1 cellular context compared by ENCODE assay signal in the genomic region with DNA sequence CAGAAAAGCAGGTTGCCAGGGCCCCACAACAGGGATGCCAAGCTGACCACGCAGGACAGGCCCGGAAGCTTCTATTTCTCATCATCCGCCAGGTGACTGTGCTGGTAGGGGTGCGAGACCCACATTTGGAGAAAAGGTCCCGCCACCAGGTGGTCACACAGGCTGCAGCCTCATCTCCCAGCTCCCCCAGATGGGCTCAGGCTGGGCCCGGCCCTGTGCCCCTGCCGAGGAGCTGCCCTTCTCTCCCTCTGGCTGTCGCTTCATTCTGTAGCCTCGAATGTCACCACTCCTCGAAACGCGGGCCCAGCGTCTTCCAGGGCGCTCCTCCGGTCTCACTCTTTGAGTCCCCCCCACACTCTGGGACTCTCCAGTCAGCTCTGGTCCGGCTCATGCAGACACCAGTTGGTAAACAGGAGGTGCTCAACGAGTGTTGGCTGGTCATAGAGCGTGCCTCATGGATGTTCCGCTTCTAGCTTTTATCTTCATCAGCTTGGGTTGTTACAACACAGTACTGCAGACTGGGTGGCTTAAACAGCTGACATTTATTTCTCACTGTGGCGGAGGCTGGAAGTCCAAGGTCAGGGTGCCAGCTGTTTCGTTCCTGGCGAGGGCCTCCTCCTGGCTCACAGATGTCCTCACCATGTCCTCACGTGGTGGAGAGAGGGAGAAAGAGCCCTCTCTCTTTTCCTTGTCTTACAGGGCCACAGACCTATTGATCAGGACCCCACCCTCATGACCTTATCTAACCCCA.
TF ChIP-seq lines count a peak whose summit lies in the region.

No MANE protein-coding gene starts in this region.

TF ChIP-seq in HepG2, 621 proteins besides CTCF, POLR2A, EP300 and RAD21 (continued from another document and continues in another):
- no peak for TF ChIP-seq BCLAF1 (IDR thresholded peaks at IDR 0.05)
- no peak for TF ChIP-seq SOX13 (IDR thresholded peaks at IDR 0.05)
- TF ChIP-seq SOX13 (CRISPR knock-in tag; conservative IDR thresholded peaks at IDR 0.05 in 1 of 2, IDR thresholded peaks at IDR 0.05 in 1 of 2) = no peak; a peak in 1 of 4 replicates
- no peak for TF ChIP-seq ZNF333 (CRISPR knock-in tag; IDR thresholded peaks at IDR 0.05; ENCODE audit: borderline replicate concordance)
- no peak for TF ChIP-seq PCBP2 (optimal IDR thresholded peaks at IDR 0.05; ENCODE audit: low read depth, low read length, poor library complexity, severe bottlenecking)
- TF ChIP-seq SALL1 (CRISPR knock-in tag; IDR thresholded peaks at IDR 0.05) = peak; percentile 52
- no peak for TF ChIP-seq HOXD1 (CRISPR knock-in tag; IDR thresholded peaks at IDR 0.05)
- peak; percentile 99 for TF ChIP-seq ZKSCAN8 (CRISPR knock-in tag; IDR thresholded peaks at IDR 0.05; ENCODE audit: borderline replicate concordance)
- TF ChIP-seq, protein P1, sequence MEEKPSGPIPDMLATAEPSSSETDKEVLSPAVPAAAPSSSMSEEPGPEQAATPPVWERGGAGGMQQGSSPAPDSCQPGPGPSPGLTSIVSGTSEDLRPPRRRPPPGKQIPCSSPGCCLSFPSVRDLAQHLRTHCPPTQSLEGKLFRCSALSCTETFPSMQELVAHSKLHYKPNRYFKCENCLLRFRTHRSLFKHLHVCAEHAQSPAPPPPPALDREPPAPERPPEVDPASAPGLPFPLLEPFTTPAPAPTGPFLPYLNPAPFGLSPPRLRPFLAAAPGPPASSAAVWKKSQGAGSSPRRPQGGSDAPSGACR (CRISPR knock-in tag; IDR thresholded peaks at IDR 0.05) = no peak
- TF ChIP-seq, protein P2, sequence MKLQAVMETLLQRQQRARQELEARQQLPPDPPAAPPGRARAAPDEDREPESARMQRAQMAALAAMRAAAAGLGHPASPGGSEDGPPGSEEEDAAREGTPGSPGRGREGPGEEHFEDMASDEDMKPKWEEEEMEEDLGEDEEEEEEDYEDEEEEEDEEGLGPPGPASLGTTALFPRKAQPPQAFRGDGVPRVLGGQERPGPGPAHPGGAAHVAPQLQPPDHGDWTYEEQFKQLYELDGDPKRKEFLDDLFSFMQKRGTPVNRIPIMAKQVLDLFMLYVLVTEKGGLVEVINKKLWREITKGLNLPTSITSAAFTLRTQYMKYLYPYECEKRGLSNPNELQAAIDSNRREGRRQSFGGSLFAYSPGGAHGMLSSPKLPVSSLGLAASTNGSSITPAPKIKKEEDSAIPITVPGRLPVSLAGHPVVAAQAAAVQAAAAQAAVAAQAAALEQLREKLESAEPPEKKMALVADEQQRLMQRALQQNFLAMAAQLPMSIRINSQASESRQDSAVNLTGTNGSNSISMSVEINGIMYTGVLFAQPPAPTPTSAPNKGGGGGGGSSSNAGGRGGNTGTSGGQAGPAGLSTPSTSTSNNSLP (IDR thresholded peaks at IDR 0.05; ENCODE audit: low read depth, low read length) = no peak
- TF ChIP-seq ZNF382 (CRISPR knock-in tag; IDR thresholded peaks at IDR 0.05; ENCODE audit: borderline replicate concordance) = no peak
- TF ChIP-seq NFE2L1 (CRISPR knock-in tag; IDR thresholded peaks at IDR 0.05; ENCODE audit: borderline replicate concordance) = no peak
- no peak for TF ChIP-seq LCORL (IDR thresholded peaks at IDR 0.05)
- TF ChIP-seq LCORL (CRISPR knock-in tag; IDR thresholded peaks at IDR 0.05) = no peak
- TF ChIP-seq HMG20A (CRISPR knock-in tag; IDR thresholded peaks at IDR 0.05; ENCODE audit: borderline replicate concordance) = no peak
- no peak for TF ChIP-seq CAMTA2 (CRISPR knock-in tag; IDR thresholded peaks at IDR 0.05; ENCODE audit: borderline replicate concordance)
- TF ChIP-seq GABPA (IDR thresholded peaks at IDR 0.05; ENCODE audit: low read depth, low read length) = no peak
- no peak for TF ChIP-seq GABPA (CRISPR knock-in tag; IDR thresholded peaks at IDR 0.05; ENCODE audit: low read depth)
- TF ChIP-seq ZBTB42 (CRISPR knock-in tag; IDR thresholded peaks at IDR 0.05) = no peak
- TF ChIP-seq, protein P3, sequence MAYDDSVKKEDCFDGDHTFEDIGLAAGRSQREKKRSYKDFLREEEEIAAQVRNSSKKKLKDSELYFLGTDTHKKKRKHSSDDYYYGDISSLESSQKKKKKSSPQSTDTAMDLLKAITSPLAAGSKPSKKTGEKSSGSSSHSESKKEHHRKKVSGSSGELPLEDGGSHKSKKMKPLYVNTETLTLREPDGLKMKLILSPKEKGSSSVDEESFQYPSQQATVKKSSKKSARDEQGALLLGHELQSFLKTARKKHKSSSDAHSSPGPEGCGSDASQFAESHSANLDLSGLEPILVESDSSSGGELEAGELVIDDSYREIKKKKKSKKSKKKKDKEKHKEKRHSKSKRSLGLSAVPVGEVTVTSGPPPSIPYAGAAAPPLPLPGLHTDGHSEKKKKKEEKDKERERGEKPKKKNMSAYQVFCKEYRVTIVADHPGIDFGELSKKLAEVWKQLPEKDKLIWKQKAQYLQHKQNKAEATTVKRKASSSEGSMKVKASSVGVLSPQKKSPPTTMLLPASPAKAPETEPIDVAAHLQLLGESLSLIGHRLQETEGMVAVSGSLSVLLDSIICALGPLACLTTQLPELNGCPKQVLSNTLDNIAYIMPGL (CRISPR knock-in tag; IDR thresholded peaks at IDR 0.05; ENCODE audit: borderline replicate concordance in 1 of 2, low read depth in 1 of 2) = no peak
- no peak for TF ChIP-seq HNF1A (IDR thresholded peaks at IDR 0.05; ENCODE audit: low read depth)
- no peak for TF ChIP-seq HNF1A (CRISPR knock-in tag; IDR thresholded peaks at IDR 0.05; ENCODE audit: borderline replicate concordance)
- TF ChIP-seq, protein P4, sequence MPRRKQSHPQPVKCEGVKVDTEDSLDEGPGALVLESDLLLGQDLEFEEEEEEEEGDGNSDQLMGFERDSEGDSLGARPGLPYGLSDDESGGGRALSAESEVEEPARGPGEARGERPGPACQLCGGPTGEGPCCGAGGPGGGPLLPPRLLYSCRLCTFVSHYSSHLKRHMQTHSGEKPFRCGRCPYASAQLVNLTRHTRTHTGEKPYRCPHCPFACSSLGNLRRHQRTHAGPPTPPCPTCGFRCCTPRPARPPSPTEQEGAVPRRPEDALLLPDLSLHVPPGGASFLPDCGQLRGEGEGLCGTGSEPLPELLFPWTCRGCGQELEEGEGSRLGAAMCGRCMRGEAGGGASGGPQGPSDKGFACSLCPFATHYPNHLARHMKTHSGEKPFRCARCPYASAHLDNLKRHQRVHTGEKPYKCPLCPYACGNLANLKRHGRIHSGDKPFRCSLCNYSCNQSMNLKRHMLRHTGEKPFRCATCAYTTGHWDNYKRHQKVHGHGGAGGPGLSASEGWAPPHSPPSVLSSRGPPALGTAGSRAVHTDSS (CRISPR knock-in tag; conservative IDR thresholded peaks at IDR 0.05) = no peak
- no peak for TF ChIP-seq ZBTB21 (CRISPR knock-in tag; IDR thresholded peaks at IDR 0.05)
- TF ChIP-seq, protein P5, sequence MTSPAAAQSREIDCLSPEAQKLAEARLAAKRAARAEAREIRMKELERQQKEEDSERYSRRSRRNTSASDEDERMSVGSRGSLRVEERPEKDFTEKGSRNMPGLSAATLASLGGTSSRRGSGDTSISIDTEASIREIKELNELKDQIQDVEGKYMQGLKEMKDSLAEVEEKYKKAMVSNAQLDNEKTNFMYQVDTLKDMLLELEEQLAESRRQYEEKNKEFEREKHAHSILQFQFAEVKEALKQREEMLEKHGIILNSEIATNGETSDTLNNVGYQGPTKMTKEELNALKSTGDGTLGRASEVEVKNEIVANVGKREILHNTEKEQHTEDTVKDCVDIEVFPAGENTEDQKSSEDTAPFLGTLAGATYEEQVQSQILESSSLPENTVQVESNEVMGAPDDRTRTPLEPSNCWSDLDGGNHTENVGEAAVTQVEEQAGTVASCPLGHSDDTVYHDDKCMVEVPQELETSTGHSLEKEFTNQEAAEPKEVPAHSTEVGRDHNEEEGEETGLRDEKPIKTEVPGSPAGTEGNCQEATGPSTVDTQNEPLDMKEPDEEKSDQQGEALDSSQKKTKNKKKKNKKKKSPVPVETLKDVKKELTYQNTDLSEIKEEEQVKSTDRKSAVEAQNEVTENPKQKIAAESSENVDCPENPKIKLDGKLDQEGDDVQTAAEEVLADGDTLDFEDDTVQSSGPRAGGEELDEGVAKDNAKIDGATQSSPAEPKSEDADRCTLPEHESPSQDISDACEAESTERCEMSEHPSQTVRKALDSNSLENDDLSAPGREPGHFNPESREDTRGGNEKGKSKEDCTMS (CRISPR knock-in tag; conservative IDR thresholded peaks at IDR 0.05) = no peak
- no peak for TF ChIP-seq RXRA (CRISPR knock-in tag; IDR thresholded peaks at IDR 0.05)
- TF ChIP-seq ZNF143 (CRISPR knock-in tag; IDR thresholded peaks at IDR 0.05) = no peak
- no peak for TF ChIP-seq ZNF615 (CRISPR knock-in tag; IDR thresholded peaks at IDR 0.05; ENCODE audit: borderline replicate concordance)
- no peak for TF ChIP-seq ZNF746 (CRISPR knock-in tag; IDR thresholded peaks at IDR 0.05)
- TF ChIP-seq ZNF552 (CRISPR knock-in tag; IDR thresholded peaks at IDR 0.05; ENCODE audit: borderline replicate concordance) = no peak
- TF ChIP-seq, protein P6, sequence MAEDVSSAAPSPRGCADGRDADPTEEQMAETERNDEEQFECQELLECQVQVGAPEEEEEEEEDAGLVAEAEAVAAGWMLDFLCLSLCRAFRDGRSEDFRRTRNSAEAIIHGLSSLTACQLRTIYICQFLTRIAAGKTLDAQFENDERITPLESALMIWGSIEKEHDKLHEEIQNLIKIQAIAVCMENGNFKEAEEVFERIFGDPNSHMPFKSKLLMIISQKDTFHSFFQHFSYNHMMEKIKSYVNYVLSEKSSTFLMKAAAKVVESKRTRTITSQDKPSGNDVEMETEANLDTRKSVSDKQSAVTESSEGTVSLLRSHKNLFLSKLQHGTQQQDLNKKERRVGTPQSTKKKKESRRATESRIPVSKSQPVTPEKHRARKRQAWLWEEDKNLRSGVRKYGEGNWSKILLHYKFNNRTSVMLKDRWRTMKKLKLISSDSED (CRISPR knock-in tag; IDR thresholded peaks at IDR 0.05) = no peak
- no peak for TF ChIP-seq JUND (CRISPR knock-in tag; IDR thresholded peaks at IDR 0.05)
- no peak for TF ChIP-seq GABPB1 (CRISPR knock-in tag; IDR thresholded peaks at IDR 0.05)
- TF ChIP-seq, protein P7, sequence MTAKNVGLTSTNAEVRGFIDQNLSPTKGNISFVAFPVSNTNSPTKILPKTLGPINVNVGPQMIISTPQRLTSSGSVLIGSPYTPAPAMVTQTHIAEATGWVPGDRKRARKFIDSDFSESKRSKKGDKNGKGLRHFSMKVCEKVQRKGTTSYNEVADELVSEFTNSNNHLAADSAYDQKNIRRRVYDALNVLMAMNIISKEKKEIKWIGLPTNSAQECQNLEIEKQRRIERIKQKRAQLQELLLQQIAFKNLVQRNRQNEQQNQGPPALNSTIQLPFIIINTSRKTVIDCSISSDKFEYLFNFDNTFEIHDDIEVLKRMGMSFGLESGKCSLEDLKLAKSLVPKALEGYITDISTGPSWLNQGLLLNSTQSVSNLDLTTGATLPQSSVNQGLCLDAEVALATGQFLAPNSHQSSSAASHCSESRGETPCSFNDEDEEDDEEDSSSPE (CRISPR knock-in tag; IDR thresholded peaks at IDR 0.05) = no peak
- no peak for TF ChIP-seq DR1 (CRISPR knock-in tag; IDR thresholded peaks at IDR 0.05)
- no peak for TF ChIP-seq RFXANK (CRISPR knock-in tag; IDR thresholded peaks at IDR 0.05)
- no peak for TF ChIP-seq SIX1 (CRISPR knock-in tag; IDR thresholded peaks at IDR 0.05; ENCODE audit: borderline replicate concordance)
- 0 out of 2 replicates have a peak, but pooled peaks have one; percentile 13 for TF ChIP-seq GATAD2A (CRISPR knock-in tag; IDR thresholded peaks at IDR 0.05)
